ENCODE assay signal across 8 cellular contexts in the genomic region with DNA sequence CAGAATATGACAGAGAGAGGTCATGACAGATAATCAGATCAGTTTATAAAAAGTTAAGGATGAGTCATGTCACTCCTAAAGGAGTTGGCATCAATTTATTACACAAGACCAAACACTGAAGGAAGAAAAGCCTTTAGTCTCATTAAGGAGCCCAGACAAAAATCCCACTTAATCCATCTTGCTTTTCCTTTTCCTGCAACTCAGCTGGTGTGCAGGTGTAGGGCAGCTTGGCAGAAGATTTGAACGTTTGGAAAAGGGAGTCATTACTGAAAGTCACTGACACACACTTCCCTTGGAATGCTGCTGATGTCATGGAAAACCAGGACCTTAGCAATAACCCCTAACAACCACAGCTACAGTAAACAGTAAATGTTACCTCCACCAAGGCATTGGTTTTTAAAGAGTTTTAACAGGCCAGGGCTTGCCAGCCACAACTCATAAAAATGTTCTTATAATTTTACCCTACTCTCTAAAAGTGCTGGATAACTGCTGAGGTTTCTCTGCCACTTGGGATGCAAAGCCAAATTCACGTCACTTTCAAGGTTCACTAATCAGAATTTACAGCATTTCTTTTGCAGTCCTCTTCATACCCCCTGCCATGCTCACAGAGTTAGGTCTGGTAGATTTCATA.
A peak's percentile ranks its signal among the peaks of the same experiment; 100 is the strongest.
DNase-seq lines count a peak whose midpoint lies in the region; ATAC-seq and TF ChIP-seq lines count a peak whose summit lies in the region.

No MANE protein-coding gene starts in this region.

- no peak overlapping the region for H3K4me3 ChIP-seq in brain microvascular endothelial cell (ENCODE audit: low read depth, low read length)

- no peak for TF ChIP-seq CTCF in brain microvascular endothelial cell (IDR thresholded peaks at IDR 0.05; ENCODE audit: low read depth, low read length, missing control alignments)
- no peak for TF ChIP-seq CTCF in type B pancreatic cell (conservative IDR thresholded peaks at IDR 0.05)
- TF ChIP-seq CTCF in GM10248 (IDR thresholded peaks at IDR 0.05; ENCODE audit: control extremely low read depth, extremely low read depth, low read depth, missing control alignments) = no peak
- no peak for TF ChIP-seq CTCF in activated CD8-positive, alpha-beta T cell treated with anti-CD3 and anti-CD28 coated beads for 36 hours (IDR thresholded peaks at IDR 0.05)

- peak overlapping the region; percentile 90 for H3K27ac Mint-ChIP-seq in type B pancreatic cell
- H3K27ac Mint-ChIP-seq in activated CD8-positive, alpha-beta T cell treated with anti-CD3 and anti-CD28 coated beads for 36 hours = no peak overlapping the region

- peak; percentile 63 for ATAC-seq in left colon
- ATAC-seq in activated CD8-positive, alpha-beta T cell treated with anti-CD3 and anti-CD28 coated beads for 36 hours = no peak

- intact Hi-C loops in left colon (cut with DNase I, micrococcal nuclease) = loop anchor here in 1 of 2 donors (10.0 kb wide), 1 partner anchor 55 kb away; no protein-coding TSS in a partner anchor
- intact Hi-C loops in activated CD8-positive, alpha-beta T cell treated with anti-CD3 and anti-CD28 coated beads for 36 hours (cut with micrococcal nuclease) = no loop called here

- H3K27ac ChIP-seq in brain microvascular endothelial cell = peak overlapping the region; percentile 91

- POLR2A ChIA-PET in GM10248 (lab: Yijun Ruan, JAX) = no interaction called here
- POLR2A ChIA-PET in activated CD8-positive, alpha-beta T cell treated with anti-CD3 and anti-CD28 coated beads for 36 hours (lab: Charles Lee) = no interaction called here

- H3K27me3 Mint-ChIP-seq in type B pancreatic cell = no peaks in the 10 kb centered on the region
- H3K27me3 Mint-ChIP-seq in activated CD8-positive, alpha-beta T cell treated with anti-CD3 and anti-CD28 coated beads for 36 hours = no peaks in the 10 kb centered on the region

- CTCF ChIA-PET in GM10248 (lab: Yijun Ruan, JAX) = no interaction called here
- CTCF ChIA-PET in activated CD8-positive, alpha-beta T cell treated with anti-CD3 and anti-CD28 coated beads for 36 hours (lab: Charles Lee) = no interaction called here

- peak; percentile 98 for DNase-seq in A172 (ENCODE audit: low spot score)
- DNase-seq in LHCN-M2 (ENCODE audit: low read depth) = peak; percentile 98
- peak; percentile 94 for DNase-seq in brain microvascular endothelial cell
- peak; percentile 23 to 64 for DNase-seq in left colon
- DNase-seq in type B pancreatic cell (ENCODE audit: extremely low spot score, unreplicated experiment) = no peak
- no peak for DNase-seq in GM10248 (ENCODE audit: extremely low spot score)
- no peak for DNase-seq in activated CD8-positive, alpha-beta T cell treated with anti-CD3 and anti-CD28 coated beads for 36 hours
- DNase-seq in activated T-cell treated with anti-CD3 and anti-CD28 coated beads for 4 hours = no peak

- peak overlapping the region; percentile 70 for H3K4me3 Mint-ChIP-seq in type B pancreatic cell
- no peak overlapping the region for H3K4me3 Mint-ChIP-seq in activated CD8-positive, alpha-beta T cell treated with anti-CD3 and anti-CD28 coated beads for 36 hours

- peaks cover 60% of the 10 kb centered on the region for H3K4me1 Mint-ChIP-seq in type B pancreatic cell (ENCODE audit: unreplicated experiment)
- H3K4me1 Mint-ChIP-seq in activated CD8-positive, alpha-beta T cell treated with anti-CD3 and anti-CD28 coated beads for 36 hours (ENCODE audit: low read depth) = peaks cover 15% of the 10 kb centered on the region

- in situ Hi-C loops in brain microvascular endothelial cell (cut with HindIII; ENCODE audit: low pct_ligation_motif_present, low sequenced_read_pairs) = no loop called here

- no peaks in the 10 kb centered on the region for H3K36me3 ChIP-seq in brain microvascular endothelial cell (replicated peaks)

- peaks cover 5% of the 10 kb centered on the region for H3K9me3 Mint-ChIP-seq in type B pancreatic cell
- H3K9me3 Mint-ChIP-seq in activated CD8-positive, alpha-beta T cell treated with anti-CD3 and anti-CD28 coated beads for 36 hours = no peaks in the 10 kb centered on the region

- no peaks in the 10 kb centered on the region for H3K27me3 ChIP-seq in brain microvascular endothelial cell (replicated peaks)

- peaks cover 5% of the 10 kb centered on the region for H3K36me3 Mint-ChIP-seq in type B pancreatic cell
- H3K36me3 Mint-ChIP-seq in activated CD8-positive, alpha-beta T cell treated with anti-CD3 and anti-CD28 coated beads for 36 hours (ENCODE audit: low read depth) = no peaks in the 10 kb centered on the region

Comparison
In these comparisons a context has a peak if more than half of its experiments do, and no peak if none do; other contexts are left out.
1. DNase-seq: peak in A172 (single experiment), LHCN-M2 (single experiment), brain microvascular endothelial cell (single experiment) and left colon (2 of 2); none in type B pancreatic cell (single experiment), GM10248 (single experiment), activated CD8-positive, alpha-beta T cell treated with anti-CD3 and anti-CD28 coated beads for 36 hours (single experiment) and activated T-cell treated with anti-CD3 and anti-CD28 coated beads for 4 hours (single experiment).